In genomic region chr1:118081387-118081786, GRCh38 we compare ENCODE assay signal across 16 cellular contexts.
A peak's percentile ranks its signal among the peaks of the same experiment; 100 is the strongest.
DNase-seq lines count a peak whose midpoint lies in the region; ATAC-seq and TF ChIP-seq lines count a peak whose summit lies in the region.
"Had no signal": no experiment of that assay in that cellular context is flagged by ENCODE, and none has a peak within 500 bp of the region (broad histone marks: within the 10 kb centered on the region; RNA-seq: fewer than 3 reads in every experiment).

No MANE protein-coding gene starts in this region.

- H3K36me3 ChIP-seq in tibial artery, result no peaks in the 10 kb centered on the region
- H3K36me3 ChIP-seq: esophagus muscularis mucosa, uterus had no signal

- H3K36me3 Mint-ChIP-seq in T-helper 2 cell treated with Interferon-gamma antibody and Interleukin-4, amounts not matched to agents 5 μg/mL and 100 μg/mL, for 36 hours (ENCODE audit: low read depth), result no peaks in the 10 kb centered on the region
- H3K36me3 Mint-ChIP-seq: CD8-positive, alpha-beta T cell; naive thymus-derived CD8-positive, alpha-beta T cell had no signal

- H3K4me1 ChIP-seq in tibial artery, result no peaks in the 10 kb centered on the region
- H3K4me1 ChIP-seq: esophagus muscularis mucosa, uterus had no signal

- no peaks in the 10 kb centered on the region for H3K27me3 ChIP-seq in tibial artery
- H3K27me3 ChIP-seq: esophagus muscularis mucosa, uterus had no signal

- peaks cover 10% of the 10 kb centered on the region for H3K4me1 Mint-ChIP-seq in T-helper 2 cell treated with Interferon-gamma antibody and Interleukin-4, amounts not matched to agents 5 μg/mL and 100 μg/mL, for 36 hours (ENCODE audit: low read depth)
- H3K4me1 Mint-ChIP-seq: naive thymus-derived CD8-positive, alpha-beta T cell had no signal

- H3K9me3 ChIP-seq in tibial artery, result no peaks in the 10 kb centered on the region
- H3K9me3 ChIP-seq: esophagus muscularis mucosa, uterus had no signal

- H3K27ac Mint-ChIP-seq in T-helper 2 cell treated with Interferon-gamma antibody and Interleukin-4, amounts not matched to agents 5 μg/mL and 100 μg/mL, for 36 hours, result no peak overlapping the region
- H3K27ac Mint-ChIP-seq: CD8-positive, alpha-beta T cell; naive thymus-derived CD8-positive, alpha-beta T cell had no signal

- TF ChIP-seq CTCF in tibial artery (IDR thresholded peaks at IDR 0.05), result no peak

- H3K27ac ChIP-seq in tibial artery, result no peak overlapping the region
- H3K27ac ChIP-seq: esophagus muscularis mucosa, uterus had no signal

- H3K4me3 Mint-ChIP-seq in T-helper 2 cell treated with Interferon-gamma antibody and Interleukin-4, amounts not matched to agents 5 μg/mL and 100 μg/mL, for 36 hours, result peak overlapping the region; percentile 13
- H3K4me3 Mint-ChIP-seq: CD8-positive, alpha-beta T cell; naive thymus-derived CD8-positive, alpha-beta T cell had no signal

- H3K4me3 ChIP-seq in tibial artery, result no peak overlapping the region
- H3K4me3 ChIP-seq: esophagus muscularis mucosa, uterus had no signal

- DNase-seq in T-helper 2 cell treated with Interferon-gamma antibody and Interleukin-4, amounts not matched to agents 5 μg/mL and 100 μg/mL, for 36 hours (ENCODE audit: low spot score), result peak; percentile 22
- DNase-seq in tibial artery, result no peak
- no peak for DNase-seq in SKM-1 treated with dmso at 0.1 percent for 144 hours (lab: John Stamatoyannopoulos, UW; ENCODE audit: unreplicated experiment)
- DNase-seq in pons (ENCODE audit: low spot score), result no peak
- DNase-seq in stimulated activated CD4-positive, alpha-beta T cell treated with anti-CD3 and anti-CD28 coated beads, Interleukin-2, amount 100 ng/mL, for 24 hours, result no peak
- DNase-seq: activated CD4-positive, CD25-positive, alpha-beta regulatory T cell treated with anti-CD3 and anti-CD28 coated beads, Interleukin-2, amount 50 U/mL, for 72 hours; activated effector memory CD4-positive, alpha-beta T cell treated with Interleukin-2 at 50 U/mL for 16 hours; CD8-positive, alpha-beta T cell; central memory CD4-positive, alpha-beta T cell; naive thymus-derived CD8-positive, alpha-beta T cell; NCI-H446; uterus had no signal

- ATAC-seq in GM18498 (IDR thresholded peaks at IDR 0.05; ENCODE audit: unreplicated experiment), result peak; percentile 67
- ATAC-seq in GM19397 (IDR thresholded peaks at IDR 0.05; ENCODE audit: unreplicated experiment), result peak; percentile 64
- ATAC-seq in HG02885 (IDR thresholded peaks at IDR 0.05; ENCODE audit: poor library complexity, unreplicated experiment), result peak; percentile 81
- ATAC-seq: CD8-positive, alpha-beta T cell; naive thymus-derived CD8-positive, alpha-beta T cell had no signal

- H3K27me3 Mint-ChIP-seq in T-helper 2 cell treated with Interferon-gamma antibody and Interleukin-4, amounts not matched to agents 5 μg/mL and 100 μg/mL, for 36 hours (ENCODE audit: low read depth), result peaks cover 16% of the 10 kb centered on the region

- no peaks in the 10 kb centered on the region for H3K9me3 Mint-ChIP-seq in T-helper 2 cell treated with Interferon-gamma antibody and Interleukin-4, amounts not matched to agents 5 μg/mL and 100 μg/mL, for 36 hours

- intact Hi-C loops in tibial artery (cut with DNase I; ENCODE audit: low total_unique reads), result no loop called here
